Comparison of ENCODE assay signal across 21 cellular contexts in the genomic region with DNA sequence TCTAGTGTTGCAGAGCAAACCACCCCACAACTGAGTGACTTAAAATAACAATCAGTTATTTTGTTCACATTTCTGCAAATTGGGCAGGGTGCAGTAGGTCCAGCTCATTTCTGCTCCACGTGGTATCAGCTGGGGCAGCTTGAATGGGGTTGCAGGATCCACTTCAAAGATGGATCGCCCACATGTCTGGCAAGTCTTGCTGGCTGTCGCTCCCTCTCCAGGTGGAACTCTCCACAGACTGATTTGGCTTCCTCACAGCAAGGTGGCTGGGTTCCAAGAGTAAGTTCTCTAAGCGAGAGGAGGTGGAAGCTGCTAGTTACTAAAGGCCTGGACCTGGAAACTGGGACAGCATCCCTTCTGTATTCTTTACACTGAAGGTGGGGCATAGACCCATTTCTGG.
DNase-seq lines count a peak whose midpoint lies in the region; ATAC-seq, FAIRE-seq and TF ChIP-seq lines count a peak whose summit lies in the region.
"Had no signal": no experiment of that assay in that cellular context is flagged by ENCODE, and none has a peak within 500 bp of the region (broad histone marks: within the 10 kb centered on the region; RNA-seq: fewer than 3 reads in every experiment).

No MANE protein-coding gene starts in this region.

- H3K4me3 ChIP-seq in astrocyte (ENCODE audit: insufficient read depth, low read depth, low read length): no peak overlapping the region
- H3K4me3 ChIP-seq in left lung: no peak overlapping the region
- H3K4me3 ChIP-seq in thyroid gland (replicated peaks in 1 of 3): no peak overlapping the region
- H3K4me3 ChIP-seq: MG63 had no signal

- peak; percentile 74 for DNase-seq in NCI-H1105 treated with DMSO at 0.1 percent for 48 hours (lab: John Stamatoyannopoulos, UW)
- peak; percentile 11 for DNase-seq in astrocyte (ENCODE audit: low read depth)
- DNase-seq in left lung: peak in 1 of 2 donors; percentile 47
- peak; percentile 90 to 93 for DNase-seq in thyroid gland
- DNase-seq in NCI-H1417 treated with DMSO at 0.1 percent for 48 hours (lab: John Stamatoyannopoulos, UW): no peak
- no peak for DNase-seq in central memory CD4-positive, alpha-beta T cell
- DNase-seq in DMS53 (lab: John Stamatoyannopoulos, UW): no peak
- DNase-seq: ACHN; CD4-positive, alpha-beta memory T cell; H7; MG63; NCI-H1417; NCI-H2227 treated with DMSO at 0.1 percent for 48 hours; NCI-H526 treated with DMSO at 0.1 percent for 48 hours; PC-3; SK-N-SH had no signal

- intact Hi-C loops in left lung (cut with DNase I): no loop called here
- intact Hi-C loops in thyroid gland (cut with DNase I): no loop called here

- TF ChIP-seq POLR2A in thyroid gland (IDR thresholded peaks at IDR 0.05): no peak

- H3K36me3 ChIP-seq in astrocyte (ENCODE audit: insufficient read depth, low read length) (no peaks in the 10 kb centered on the region), left lung (no peaks in the 10 kb centered on the region), thyroid gland (no peaks in the 10 kb centered on the region)
- H3K36me3 ChIP-seq: MG63 had no signal

- peak; percentile 60 for ATAC-seq in left lung
- ATAC-seq in GM21367 (IDR thresholded peaks at IDR 0.05; ENCODE audit: unreplicated experiment): no peak
- ATAC-seq: HepG2, PC-3, Right ventricle myocardium inferior had no signal

- H3K27ac ChIP-seq in astrocyte (ENCODE audit: low read depth, low read length) (no peak overlapping the region), left lung (no peak overlapping the region), thyroid gland (no peak overlapping the region)
- H3K27ac ChIP-seq: KMS-11 had no signal

- H3K27me3 Mint-ChIP-seq in astrocyte (ENCODE audit: low read depth, unreplicated experiment): no peaks in the 10 kb centered on the region
- H3K27me3 Mint-ChIP-seq: B cell; CD4-positive, alpha-beta memory T cell had no signal

- H3K4me2 ChIP-seq in astrocyte (ENCODE audit: low read length): no peak overlapping the region
- H3K4me2 ChIP-seq: KMS-11, SK-N-SH had no signal

- H3K79me2 ChIP-seq in astrocyte (ENCODE audit: insufficient read depth, low read length): no peaks in the 10 kb centered on the region

- peaks cover 1% of the 10 kb centered on the region for H3K4me1 Mint-ChIP-seq in astrocyte (ENCODE audit: low read depth, unreplicated experiment)

- no peaks in the 10 kb centered on the region for H3K27me3 ChIP-seq in astrocyte (ENCODE audit: insufficient read depth, low read length)
- H3K27me3 ChIP-seq in left lung: no peaks in the 10 kb centered on the region
- H3K27me3 ChIP-seq in thyroid gland: no peaks in the 10 kb centered on the region
- H3K27me3 ChIP-seq: MG63 had no signal

- peaks cover 13% of the 10 kb centered on the region for H3K9me3 Mint-ChIP-seq in astrocyte (ENCODE audit: unreplicated experiment)

- TF ChIP-seq CTCF in astrocyte (IDR thresholded peaks at IDR 0.05; ENCODE audit: insufficient read depth, low read depth, low read length) (no peak), left lung (IDR thresholded peaks at IDR 0.05) (no peak), thyroid gland (IDR thresholded peaks at IDR 0.05) (peak in 1 of 6 experiments; percentile 9)

- 10 to 65% methylated on average over 3 to 4 of the region's 4 CpGs for WGBS in thyroid gland, 2 donors

- H2AFZ ChIP-seq in astrocyte (ENCODE audit: low read depth, low read length): no peak overlapping the region

- no peak overlapping the region for H3K9ac ChIP-seq in astrocyte (ENCODE audit: low read length)
- H3K9ac ChIP-seq: KMS-11, SK-N-SH had no signal

- H3K4me1 ChIP-seq in astrocyte (ENCODE audit: insufficient read depth, low read length) (no peaks in the 10 kb centered on the region), left lung (no peaks in the 10 kb centered on the region), thyroid gland (no peaks in the 10 kb centered on the region)

- H3K36me3 Mint-ChIP-seq in astrocyte (ENCODE audit: low read depth, unreplicated experiment): no peaks in the 10 kb centered on the region

- no peak overlapping the region for H3K4me3 Mint-ChIP-seq in astrocyte (ENCODE audit: unreplicated experiment)
- H3K4me3 Mint-ChIP-seq: B cell; CD4-positive, alpha-beta memory T cell had no signal

- FAIRE-seq in astrocyte (lab: Jason Lieb, UNC): no peak
- FAIRE-seq: HepG2 had no signal

- H4K20me1 ChIP-seq in astrocyte (ENCODE audit: insufficient read depth, low read length): no peaks in the 10 kb centered on the region

- H3K9me3 ChIP-seq in astrocyte (ENCODE audit: insufficient read depth, low read depth, low read length) (peaks cover 5% of the 10 kb centered on the region), left lung (peaks cover 0 to 21% of the 10 kb centered on the region in 2 donors), thyroid gland (no peaks in the 10 kb centered on the region)
- H3K9me3 ChIP-seq: MG63 had no signal

- no peak overlapping the region for H3K27ac Mint-ChIP-seq in astrocyte (ENCODE audit: unreplicated experiment)
- H3K27ac Mint-ChIP-seq: B cell had no signal

Comparison
In these comparisons a context has a peak if more than half of its experiments do, and no peak if none do; other contexts are left out.
1. DNase-seq: peak in NCI-H1105 treated with DMSO at 0.1 percent for 48 hours (single experiment), astrocyte (single experiment) and thyroid gland (2 of 2); none in NCI-H1417 treated with DMSO at 0.1 percent for 48 hours (single experiment), central memory CD4-positive, alpha-beta T cell (single experiment) and DMS53 (single experiment).